ENCODE assay signal across 30 cellular contexts in the genomic region with DNA sequence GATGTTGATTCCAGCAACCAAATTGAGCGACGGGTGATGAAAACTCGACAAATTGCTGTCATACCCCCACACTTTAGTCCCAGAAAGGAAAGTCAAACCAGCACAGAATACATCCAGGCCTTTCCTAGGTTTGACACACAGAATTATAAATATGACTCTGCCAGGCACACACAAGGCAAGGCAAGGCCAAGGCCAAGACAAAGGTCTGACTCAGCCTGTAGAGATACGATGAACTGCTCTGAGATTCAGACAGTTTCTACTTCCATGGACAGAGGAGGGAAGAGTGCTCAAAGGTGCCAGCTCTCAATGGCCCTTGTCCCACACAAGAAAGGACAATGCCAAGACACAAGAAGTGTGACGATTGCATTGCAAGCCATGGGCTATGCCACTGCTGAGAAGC.
"Had no signal": no experiment of that assay in that cellular context is flagged by ENCODE, and none has a peak within 500 bp of the region (broad histone marks: within the 10 kb centered on the region; RNA-seq: fewer than 3 reads in every experiment).

No MANE protein-coding gene starts in this region.

- FAIRE-seq: TTC549 had no signal

- H3K27me3 ChIP-seq: ascending aorta had no signal

- H3K27ac ChIP-seq: ascending aorta, VCaP had no signal

- H3K4me3 ChIP-seq: ascending aorta had no signal

- ATAC-seq: activated CD8-positive, alpha-beta T cell treated with anti-CD3 and anti-CD28 coated beads for 36 hours; activated naive CD4-positive, alpha-beta T cell treated with anti-CD3 and anti-CD28 coated beads, Interleukin-2, amount 50 U/mL, for 72 hours; activated T-cell treated with anti-CD3 and anti-CD28 coated beads, Interleukin-2, amount 50 U/mL, for 4 hours; activated T-cell treated with anti-CD3 and anti-CD28 coated beads, Interleukin-2, amount 50 U/mL, for 72 hours; activated T-helper 17 cell treated with anti-CD3 and anti-CD28 coated beads, Interleukin-2, amount 50 U/mL, for 72 hours; T-cell; T-helper 17 cell had no signal

- H3K36me3 ChIP-seq: ascending aorta had no signal

- H3K9me3 ChIP-seq: ascending aorta had no signal

- DNase-seq: activated B cell treated with CpG ODN at 0.5 μM for 24 hours; activated CD4-positive, alpha-beta memory T cell treated with anti-CD3 and anti-CD28 coated beads for 36 hours; activated CD4-positive, alpha-beta T cell treated with anti-CD3 and anti-CD28 coated beads for 4 hours; activated CD4-positive, alpha-beta T cell treated with anti-CD3 and anti-CD28 coated beads, Interleukin-2, amount 10 ng/mL, durations not matched to agents 24 days and 14 days; activated CD4-positive, alpha-beta T cell treated with anti-CD3 and anti-CD28 coated beads, Interleukin-2, amount 50 U/mL, for 1 hour; activated CD4-positive, alpha-beta T cell treated with anti-CD3 and anti-CD28 coated beads, Interleukin-2, amount 50 U/mL, for 4 hours; activated CD4-positive, CD25-positive, alpha-beta regulatory T cell treated with anti-CD3 and anti-CD28 coated beads, Interleukin-2, amount 50 U/mL, for 72 hours; activated CD8-positive, alpha-beta memory T cell treated with anti-CD3 and anti-CD28 coated beads, Interleukin-2, amount 50 U/mL, for 4 hours; activated CD8-positive, alpha-beta T cell treated with anti-CD3 and anti-CD28 coated beads for 36 hours; activated effector memory CD4-positive, alpha-beta T cell treated with anti-CD3 and anti-CD28 coated beads, Interleukin-2, amount 50 U/mL, for 16 hours; activated gamma-delta T cell treated with Interleukin-2 at 50 U/mL for 16 hours; activated naive CD4-positive, alpha-beta T cell; activated naive CD4-positive, alpha-beta T cell treated with anti-CD3 and anti-CD28 coated beads for 36 hours; activated naive CD4-positive, alpha-beta T cell treated with anti-CD3 and anti-CD28 coated beads, Interleukin-2, amount 50 U/mL, for 16 hours; activated naive CD8-positive, alpha-beta T cell treated with anti-CD3 and anti-CD28 coated beads for 36 hours; activated T-cell treated with anti-CD3 and anti-CD28 coated beads for 4 hours; activated T-cell treated with anti-CD3 and anti-CD28 coated beads, Interleukin-2, amount 50 U/mL, for 1 hour; activated T-cell treated with anti-CD3 and anti-CD28 coated beads, Interleukin-2, amount 50 U/mL, for 4 hours; activated T-cell treated with anti-CD3 and anti-CD28 coated beads, Interleukin-2, amount 50 U/mL, for 72 hours; amygdala; anterior cingulate cortex; central memory CD4-positive, alpha-beta T cell; T-cell; T-helper 17 cell; T-helper 9 cell had no signal

- H3K4me1 ChIP-seq: ascending aorta had no signal
